20 cellular contexts compared by ENCODE assay signal in genomic region chr11:70024036-70024772, GRCh38. TPM values are rescaled to one million over a fixed set of nuclear protein-coding genes. Genes with fewer than 3 reads are reported as not detected.
DNase-seq lines count a peak whose midpoint lies in the region; ATAC-seq, FAIRE-seq and TF ChIP-seq lines count a peak whose summit lies in the region.
"Had no signal": no experiment of that assay in that cellular context is flagged by ENCODE, and none has a peak within 500 bp of the region (broad histone marks: within the 10 kb centered on the region; RNA-seq: fewer than 3 reads in every experiment).

No MANE protein-coding gene starts in this region.

- H3K79me2 ChIP-seq in HepG2 (ENCODE audit: insufficient read depth, low read length): no peaks in the 10 kb centered on the region

- H3K27me3 Mint-ChIP-seq in activated CD8-positive, alpha-beta memory T cell treated with anti-CD3 and anti-CD28 coated beads, Interleukin-2, amount 10 ng/mL, durations not matched to agents 7 days and 5 days: no peaks in the 10 kb centered on the region
- peaks cover 21% of the 10 kb centered on the region for H3K27me3 Mint-ChIP-seq in nephron progenitor cell (ENCODE audit: low read depth, poor library complexity)

- peak; percentile 15 for DNase-seq in activated CD8-positive, alpha-beta memory T cell treated with anti-CD3 and anti-CD28 coated beads, Interleukin-2, amount 50 U/mL, for 48 hours
- DNase-seq in activated CD8-positive, alpha-beta memory T cell treated with anti-CD3 and anti-CD28 coated beads, Interleukin-2, amount 10 ng/mL, durations not matched to agents 7 days and 5 days: no peak
- peak; percentile 40 for DNase-seq in coronary artery (ENCODE audit: low spot score)
- DNase-seq in HepG2 (ENCODE audit: low spot score): no peak
- DNase-seq in ureter (ENCODE audit: low spot score): peak; percentile 34
- DNase-seq in NCI-H187 (lab: John Stamatoyannopoulos, UW): no peak
- no peak for DNase-seq in nephron progenitor cell
- DNase-seq in NCI-H2171 treated with DMSO at 0.1 percent for 48 hours (lab: John Stamatoyannopoulos, UW): no peak
- DNase-seq: AML-193; CD4-positive, alpha-beta memory T cell; DMS153; DMS79; GF-D8; GOT3; IMR-90 had no signal

- 0 out of 2 replicates have a peak, but pooled peaks cover 4% of the 10 kb centered on the region for H4K20me1 ChIP-seq in HepG2 (ENCODE audit: insufficient read depth, low read length)

- POLR2A ChIA-PET in HepG2 (lab: Yijun Ruan, JAX): no interaction called here

- CTCF ChIA-PET in activated CD8-positive, alpha-beta memory T cell treated with anti-CD3 and anti-CD28 coated beads, Interleukin-2, amount 10 ng/mL, durations not matched to agents 7 days and 5 days (lab: Charles Lee): no interaction called here
- CTCF ChIA-PET in HepG2 (lab: Yijun Ruan, JAX; ENCODE audit: low intra/inter-chr PET ratio, low total read pairs): no interaction called here

- TF ChIP-seq CTCF in coronary artery (IDR thresholded peaks at IDR 0.05): no peak
- no peak for TF ChIP-seq CTCF in HepG2 (CRISPR knock-in tag; IDR thresholded peaks at IDR 0.05)
- TF ChIP-seq CTCF in nephron progenitor cell (IDR thresholded peaks at IDR 0.05): no peak

- ATAC-seq in activated CD8-positive, alpha-beta memory T cell treated with anti-CD3 and anti-CD28 coated beads, Interleukin-2, amount 10 ng/mL, durations not matched to agents 7 days and 5 days: no peak
- no peak for ATAC-seq in HepG2
- ATAC-seq: A549 had no signal

- no peak overlapping the region for H3K9ac ChIP-seq in HepG2 (ENCODE audit: insufficient read depth, low read depth, low read length)

- no peaks in the 10 kb centered on the region for H3K4me1 Mint-ChIP-seq in activated CD8-positive, alpha-beta memory T cell treated with anti-CD3 and anti-CD28 coated beads, Interleukin-2, amount 10 ng/mL, durations not matched to agents 7 days and 5 days
- peaks cover 41% of the 10 kb centered on the region for H3K4me1 Mint-ChIP-seq in nephron progenitor cell
- H3K4me1 Mint-ChIP-seq: CD4-positive, alpha-beta memory T cell had no signal

- H3K27ac ChIP-seq in coronary artery: no peak overlapping the region
- H3K27ac ChIP-seq in HepG2 (ENCODE audit: extremely low read length, insufficient read depth, low read length): no peak overlapping the region
- H3K27ac ChIP-seq: 22Rv1, A549, C4-2B, HL-60 had no signal

- in situ Hi-C loops in HepG2 (cut with HindIII; ENCODE audit: extremely low pct_ligation_motif_present, low pct_unique_long_range_greater_than_20kb): no loop called here

- H3K27me3 ChIP-seq in HepG2 (ENCODE audit: control insufficient read depth in 1 of 2, insufficient read depth in 2 of 2, low read length in 2 of 2): peaks cover 1 to 29% of the 10 kb centered on the region in 2 experiments; a peak in 3 of 5 replicates

- H3K9me3 ChIP-seq in HepG2 (ENCODE audit: low read length): 0 out of 2 replicates have a peak, but pooled peaks cover 4% of the 10 kb centered on the region
- H3K9me3 ChIP-seq: HAP-1 had no signal

- H3K4me1 ChIP-seq in HepG2 (ENCODE audit: insufficient read depth, low read length): no peaks in the 10 kb centered on the region
- H3K4me1 ChIP-seq: A549, HAP-1 had no signal

- H3K9me3 Mint-ChIP-seq in activated CD8-positive, alpha-beta memory T cell treated with anti-CD3 and anti-CD28 coated beads, Interleukin-2, amount 10 ng/mL, durations not matched to agents 7 days and 5 days (ENCODE audit: low read depth): no peaks in the 10 kb centered on the region
- peaks cover 15% of the 10 kb centered on the region for H3K9me3 Mint-ChIP-seq in nephron progenitor cell

- TF ChIP-seq POLR2A in HepG2 (IDR thresholded peaks at IDR 0.05; ENCODE audit: insufficient read depth in 1 of 2, low read depth in 2 of 2, low read length in 2 of 2): no peak

- WGBS in HepG2 (ENCODE audit: low lambda C conversion rate): 39% methylated on average over 8 of the region's 13 CpGs

- H3K27ac Mint-ChIP-seq in activated CD8-positive, alpha-beta memory T cell treated with anti-CD3 and anti-CD28 coated beads, Interleukin-2, amount 10 ng/mL, durations not matched to agents 7 days and 5 days: no peak overlapping the region
- no peak overlapping the region for H3K27ac Mint-ChIP-seq in nephron progenitor cell
- H3K27ac Mint-ChIP-seq: CD4-positive, alpha-beta memory T cell had no signal

- H3K4me2 ChIP-seq in HepG2 (ENCODE audit: low read depth, low read length): no peak overlapping the region
- H3K4me2 ChIP-seq: A549 had no signal

- FAIRE-seq in HepG2 (lab: Jason Lieb, UNC): no peak
- FAIRE-seq: A549 had no signal

- H3K36me3 Mint-ChIP-seq in activated CD8-positive, alpha-beta memory T cell treated with anti-CD3 and anti-CD28 coated beads, Interleukin-2, amount 10 ng/mL, durations not matched to agents 7 days and 5 days: no peaks in the 10 kb centered on the region
- H3K36me3 Mint-ChIP-seq in nephron progenitor cell (ENCODE audit: low read depth): no peaks in the 10 kb centered on the region
- H3K36me3 Mint-ChIP-seq: CD4-positive, alpha-beta memory T cell had no signal

- intact Hi-C loops in HepG2 (cut with micrococcal nuclease; ENCODE audit: unreplicated experiment): no loop called here

- H3K36me3 ChIP-seq in HepG2 (replicated peaks in 1 of 2; ENCODE audit: control insufficient read depth in 1 of 2, insufficient read depth in 2 of 2, low read length in 2 of 2): no peaks in the 10 kb centered on the region
- H3K36me3 ChIP-seq: HAP-1 had no signal

- H3K4me3 Mint-ChIP-seq in activated CD8-positive, alpha-beta memory T cell treated with anti-CD3 and anti-CD28 coated beads, Interleukin-2, amount 10 ng/mL, durations not matched to agents 7 days and 5 days: no peak overlapping the region
- H3K4me3 Mint-ChIP-seq in nephron progenitor cell: no peak overlapping the region
- H3K4me3 Mint-ChIP-seq: CD4-positive, alpha-beta memory T cell had no signal

- H2AFZ ChIP-seq in HepG2 (ENCODE audit: low read length): no peak overlapping the region

- H3K4me3 ChIP-seq in coronary artery (no peak overlapping the region), HepG2 (replicated peaks in 1 of 3; ENCODE audit: insufficient read depth in 1 of 3, low read depth in 2 of 3, low read length in 3 of 3) (no peak overlapping the region)
- H3K4me3 ChIP-seq: A549, HAP-1 had no signal

- BruUV-seq in HepG2 (replicated peaks; lab: Mats Ljungman, UMichigan): no TSS peak

- TF ChIP-seq EP300 in HepG2 (IDR thresholded peaks at IDR 0.05; ENCODE audit: low read depth in 2 of 2, low read length in 2 of 2) (no peak), HepG2 (CRISPR knock-in tag; IDR thresholded peaks at IDR 0.05; ENCODE audit: borderline replicate concordance) (no peak)

- no peak for TF ChIP-seq RAD21 in HepG2 (CRISPR knock-in tag; IDR thresholded peaks at IDR 0.05)

TF ChIP-seq in HepG2, 621 proteins besides CTCF, POLR2A, EP300 and RAD21:
- TF ChIP-seq ZNF136 (CRISPR knock-in tag; IDR thresholded peaks at IDR 0.05; ENCODE audit: low read depth): no peak
- TF ChIP-seq LCORL (IDR thresholded peaks at IDR 0.05): peak; percentile 82
- no peak for TF ChIP-seq LCORL (CRISPR knock-in tag; IDR thresholded peaks at IDR 0.05)
- TF ChIP-seq GFI1 (CRISPR knock-in tag; IDR thresholded peaks at IDR 0.05; ENCODE audit: borderline replicate concordance): no peak

RNA-seq across cellular contexts. Expression of gene ANO1, which starts 53.9 kb away (rescaled TPM):
- total RNA-seq in activated CD8-positive, alpha-beta memory T cell treated with anti-CD3 and anti-CD28 coated beads, Interleukin-2, amount 10 ng/mL, durations not matched to agents 7 days and 5 days: not detected
- total RNA-seq in HepG2 (2016; rRNA removed; fragmentation: Illumina TruSeq; extraction: Trizol): not detected in 2 replicates
- total RNA-seq in HepG2 (2016; cell fraction: cytosol; rRNA removed; fragmentation: Illumina TruSeq; extraction: Trizol; ENCODE audit: low read depth): not detected in 2 replicates
- not detected in 2 replicates for total RNA-seq in HepG2 (2016; cell fraction: insoluble cytoplasmic fraction; rRNA removed; fragmentation: Illumina TruSeq; extraction: Trizol)
- total RNA-seq in HepG2 (2016; cell fraction: membrane; rRNA removed; fragmentation: Illumina TruSeq; extraction: Trizol): not detected in 2 replicates
- not detected in 2 replicates for total RNA-seq in HepG2 (2016; cell fraction: nucleus; rRNA removed; fragmentation: Illumina TruSeq; extraction: Trizol)
- not detected in 2 replicates for polyA plus RNA-seq in HepG2 (2011; rRNA removed)
- not detected in 2 replicates for polyA plus RNA-seq in HepG2 (2011; cell fraction: cytosol; rRNA removed)
- polyA plus RNA-seq in HepG2 (2011; cell fraction: nucleus; rRNA removed): not detected in 2 replicates
- not detected in 2 replicates for polyA plus RNA-seq in HepG2 (2012)
- polyA plus RNA-seq in HepG2 (2016; cell fraction: cytosol; fragmentation: Illumina TruSeq; extraction: Trizol; ENCODE audit: low read depth): not detected in 2 replicates
- polyA plus RNA-seq in HepG2 (2016; cell fraction: insoluble cytoplasmic fraction; fragmentation: Illumina TruSeq; extraction: Trizol; ENCODE audit: low read depth): not detected in 2 replicates
- not detected in 2 replicates for polyA plus RNA-seq in HepG2 (2016; cell fraction: membrane; fragmentation: Illumina TruSeq; extraction: Trizol; ENCODE audit: low read depth)
- not detected in 2 replicates for polyA plus RNA-seq in HepG2 (2016; cell fraction: nucleus; fragmentation: Illumina TruSeq; extraction: Trizol; ENCODE audit: insufficient read depth, low read depth)
- 0.14 TPM in 1 of 2 replicates, not detected in the other for polyA minus RNA-seq in HepG2 (2011; rRNA and poly(A)+ RNA removed; ENCODE audit: low replicate concordance)
- not detected in 2 replicates for polyA minus RNA-seq in HepG2 (2011; cell fraction: cytosol; rRNA and poly(A)+ RNA removed)
- polyA minus RNA-seq in HepG2 (2011; cell fraction: nucleus; rRNA and poly(A)+ RNA removed): not detected in 2 replicates
- 75.5 TPM for total RNA-seq in ureter
- total RNA-seq: CD4-positive, alpha-beta memory T cell had no signal
- polyA plus RNA-seq: CD4-positive, alpha-beta memory T cell had no signal

Comparison
In these comparisons a context has a peak if more than half of its experiments do, and no peak if none do; other contexts are left out.
1. DNase-seq: peak in activated CD8-positive, alpha-beta memory T cell treated with anti-CD3 and anti-CD28 coated beads, Interleukin-2, amount 50 U/mL, for 48 hours (single experiment), coronary artery (single experiment) and ureter (single experiment); none in activated CD8-positive, alpha-beta memory T cell treated with anti-CD3 and anti-CD28 coated beads, Interleukin-2, amount 10 ng/mL, durations not matched to agents 7 days and 5 days (single experiment), HepG2 (single experiment), NCI-H187 (0 of 2), nephron progenitor cell (single experiment) and NCI-H2171 treated with DMSO at 0.1 percent for 48 hours (single experiment).
2. RNA of gene ANO1, which starts 53.9 kb away (total RNA-seq): 75.5 TPM in ureter (single experiment); not detected in activated CD8-positive, alpha-beta memory T cell treated with anti-CD3 and anti-CD28 coated beads, Interleukin-2, amount 10 ng/mL, durations not matched to agents 7 days and 5 days and not detected in HepG2; every median in the first group is over 10 times any median in the second.